8 cellular contexts compared by ENCODE assay signal in the genomic region with DNA sequence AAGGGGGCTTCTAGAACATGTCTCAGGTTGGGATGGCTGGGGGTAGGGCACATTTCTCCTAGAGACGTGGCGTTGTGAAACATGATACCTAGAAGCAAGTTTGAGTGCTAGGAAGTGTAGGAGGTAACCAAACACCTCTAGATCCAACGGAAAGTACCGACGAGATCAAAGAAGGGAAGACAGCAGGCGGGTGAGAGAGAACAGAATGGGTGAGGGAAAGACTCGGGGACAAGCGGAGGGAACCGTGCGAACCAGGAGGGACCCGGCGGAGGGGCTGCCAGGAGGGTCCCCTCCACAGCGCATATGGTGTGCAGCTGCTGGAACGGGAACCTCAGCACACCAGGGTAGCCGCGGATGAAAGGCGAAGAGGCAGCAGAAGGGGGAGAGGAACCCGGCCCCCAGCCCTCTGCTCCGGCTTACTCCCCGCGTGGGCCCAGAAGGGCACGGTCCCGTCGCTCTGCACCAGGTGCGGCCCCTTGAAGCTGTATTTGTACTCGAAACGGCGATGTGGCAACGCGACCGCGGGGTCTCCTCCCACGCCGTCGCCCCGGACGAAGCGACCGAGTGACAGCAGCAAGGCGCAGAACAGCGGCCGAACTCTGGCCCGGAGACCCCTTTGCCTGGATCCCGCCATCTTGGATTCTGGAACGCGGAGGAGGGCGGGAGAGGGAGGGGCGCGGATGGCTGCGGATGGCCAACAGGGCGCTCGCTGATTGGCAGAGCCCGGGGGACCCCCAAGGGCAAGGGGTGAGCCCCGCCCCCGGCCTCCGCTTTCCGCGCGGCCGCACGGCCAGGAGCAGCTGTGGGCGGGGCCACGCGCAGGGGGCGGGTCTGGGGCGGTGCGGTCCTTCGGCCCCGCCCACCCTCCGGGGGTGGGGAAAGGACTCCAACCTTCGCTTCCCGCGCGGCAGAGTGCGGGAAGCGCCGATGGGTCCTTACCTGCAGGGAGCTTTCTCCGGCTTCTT. TPM values are rescaled to one million over a fixed set of nuclear protein-coding genes. Genes with fewer than 3 reads are reported as not detected.
DNase-seq lines count a peak whose midpoint lies in the region; ATAC-seq and TF ChIP-seq lines count a peak whose summit lies in the region.

A gene with protein sequence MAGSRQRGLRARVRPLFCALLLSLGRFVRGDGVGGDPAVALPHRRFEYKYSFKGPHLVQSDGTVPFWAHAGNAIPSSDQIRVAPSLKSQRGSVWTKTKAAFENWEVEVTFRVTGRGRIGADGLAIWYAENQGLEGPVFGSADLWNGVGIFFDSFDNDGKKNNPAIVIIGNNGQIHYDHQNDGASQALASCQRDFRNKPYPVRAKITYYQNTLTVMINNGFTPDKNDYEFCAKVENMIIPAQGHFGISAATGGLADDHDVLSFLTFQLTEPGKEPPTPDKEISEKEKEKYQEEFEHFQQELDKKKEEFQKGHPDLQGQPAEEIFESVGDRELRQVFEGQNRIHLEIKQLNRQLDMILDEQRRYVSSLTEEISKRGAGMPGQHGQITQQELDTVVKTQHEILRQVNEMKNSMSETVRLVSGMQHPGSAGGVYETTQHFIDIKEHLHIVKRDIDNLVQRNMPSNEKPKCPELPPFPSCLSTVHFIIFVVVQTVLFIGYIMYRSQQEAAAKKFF (minus strand): TSS at position 655 of the 965 bp plus-strand sequence. CDS start 21 bp downstream, at position 634.

- peak within 1 kb of the TSS; percentile 70 for H3K4me3 ChIP-seq in hepatocyte
- H3K4me3 ChIP-seq in aorta (ENCODE audit: low read length in 2 of 2): peak within 1 kb of the TSS; percentile 43 to 71

- peak within 1 kb of the TSS; percentile 69 for H2AFZ ChIP-seq in hepatocyte

- no peaks in the 10 kb centered on the region for H3K4me1 ChIP-seq in hepatocyte (ENCODE audit: insufficient read depth)
- no peaks in the 10 kb centered on the region for H3K4me1 ChIP-seq in aorta (ENCODE audit: control insufficient read depth in 1 of 2, insufficient read depth in 2 of 2, low read length in 2 of 2)

- H3K36me3 ChIP-seq in hepatocyte (replicated peaks; ENCODE audit: insufficient read depth, low read depth): no peaks in the 10 kb centered on the region
- H3K36me3 ChIP-seq in aorta (ENCODE audit: control insufficient read depth in 1 of 2, insufficient read depth in 2 of 2, low read length in 1 of 2): peaks cover 2 to 4% of the 10 kb centered on the region in 2 donors

- no peaks in the 10 kb centered on the region for H3K27me3 ChIP-seq in hepatocyte
- no peaks in the 10 kb centered on the region for H3K27me3 ChIP-seq in aorta (ENCODE audit: control insufficient read depth in 1 of 2, insufficient read depth in 2 of 2, low read length in 1 of 2)

- peaks cover 47% of the 10 kb centered on the region for H3K79me2 ChIP-seq in hepatocyte

- H3K27ac ChIP-seq in hepatocyte: peak within 1 kb of the TSS; percentile 94
- H3K27ac ChIP-seq in aorta (ENCODE audit: low read depth in 1 of 2, low read length in 2 of 2): peak within 1 kb of the TSS; percentile 53 to 71

- peak within 1 kb of the TSS; percentile 81 for H3K4me2 ChIP-seq in hepatocyte

- no peaks in the 10 kb centered on the region for H3K9me2 ChIP-seq in hepatocyte (replicated peaks; ENCODE audit: insufficient read depth)

- under 1% methylated on average over 66 of the region's 78 CpGs for WGBS in hepatocyte (ENCODE audit: low lambda C conversion rate, missing lambda C conversion rate)
- 0% methylated on average over 69 to 78 of the region's 78 CpGs for WGBS in aorta, 2 donors

- peaks cover 24% of the 10 kb centered on the region for H4K20me1 ChIP-seq in hepatocyte (ENCODE audit: insufficient read depth, poor library complexity, severe bottlenecking)

- no peak for TF ChIP-seq CTCF in hepatocyte (IDR thresholded peaks at IDR 0.05; ENCODE audit: poor library complexity)

- ATAC-seq in GM18519 (IDR thresholded peaks at IDR 0.05; ENCODE audit: low FRiP score, unreplicated experiment): peak; percentile 86
- peak; percentile 97 for ATAC-seq in HG03045 (IDR thresholded peaks at IDR 0.05; ENCODE audit: unreplicated experiment)
- ATAC-seq in aorta (ENCODE audit: low FRiP score): peak; percentile 100

- no peaks in the 10 kb centered on the region for H3K9me3 ChIP-seq in hepatocyte (ENCODE audit: low read depth)
- no peaks in the 10 kb centered on the region for H3K9me3 ChIP-seq in aorta (ENCODE audit: control insufficient read depth, low read length)

- intact Hi-C loops in aorta (cut with DNase I): no loop called here

- DNase-seq in NCI-H2081 treated with DMSO at 0.1 percent for 48 hours (lab: John Stamatoyannopoulos, UW) (peak; percentile 55), T1000 (lab: John Stamatoyannopoulos, UW) (peak; percentile 79), astrocyte of the hippocampus (ENCODE audit: low read depth, low spot score) (peak; percentile 98), hepatocyte (ENCODE audit: low spot score) (peak; percentile 99), renal cortical epithelial cell (ENCODE audit: low read depth) (peak; percentile 76), aorta (peak; percentile 97 to 98)

RNA-seq across cellular contexts. Expression of the gene that starts here (rescaled TPM):
- total RNA-seq in hepatocyte (143 and 149 TPM in 2 replicates), renal cortical epithelial cell (131 and 208 TPM in 2 replicates), aorta (10 to 100 TPM; 70.1 to 71.8 TPM)
- polyA plus RNA-seq in hepatocyte (82.1 and 93.5 TPM in 2 replicates), aorta (10 to 100 TPM; 13.8 to 24.5 TPM)

Comparison
In these comparisons a context has a peak if more than half of its experiments do, and no peak if none do; other contexts are left out.
1. Peak in every context shown above with its lines: DNase-seq, ATAC-seq, H3K4me3 ChIP-seq and H3K27ac ChIP-seq.